10 cellular contexts compared by ENCODE assay signal in genomic region chr7:128020161-128020560, GRCh38. TPM values are rescaled to one million over a fixed set of nuclear protein-coding genes. Genes with fewer than 3 reads are reported as not detected.
DNase-seq lines count a peak whose midpoint lies in the region; TF ChIP-seq lines count a peak whose summit lies in the region.
"Had no signal": no experiment of that assay in that cellular context is flagged by ENCODE, and none has a peak within 500 bp of the region (broad histone marks: within the 10 kb centered on the region; RNA-seq: fewer than 3 reads in every experiment).

No MANE protein-coding gene starts in this region.

- peaks cover 68% of the 10 kb centered on the region for H3K4me1 ChIP-seq in neural progenitor cell
- H3K4me1 ChIP-seq in transverse colon: no peaks in the 10 kb centered on the region
- peaks cover 0 to 35% (median 7%) of the 10 kb centered on the region in 4 donors for H3K4me1 ChIP-seq in tibial nerve

- no peaks in the 10 kb centered on the region for H3K27me3 Mint-ChIP-seq in neural progenitor cell (ENCODE audit: insufficient read depth, low read depth)

- H3K27me3 ChIP-seq in neural progenitor cell (no peaks in the 10 kb centered on the region), transverse colon (no peaks in the 10 kb centered on the region), tibial nerve (no peaks in the 10 kb centered on the region)

- H4K20me1 ChIP-seq in neural progenitor cell (ENCODE audit: low read depth): peaks cover 86% of the 10 kb centered on the region

- H3K4me3 ChIP-seq in neural progenitor cell: no peak overlapping the region
- no peak overlapping the region for H3K4me3 ChIP-seq in transverse colon
- H3K4me3 ChIP-seq in tibial nerve: no peak overlapping the region

- no peak overlapping the region for H2AFZ ChIP-seq in neural progenitor cell (replicated peaks)

- TF ChIP-seq EP300 in transverse colon (IDR thresholded peaks at IDR 0.05; ENCODE audit: low read depth) (no peak), tibial nerve (IDR thresholded peaks at IDR 0.05) (no peak)

- peaks cover 11% of the 10 kb centered on the region for H3K36me3 Mint-ChIP-seq in neural progenitor cell

- no peaks in the 10 kb centered on the region for H3K9me3 ChIP-seq in neural progenitor cell (ENCODE audit: low read depth)
- no peaks in the 10 kb centered on the region for H3K9me3 ChIP-seq in transverse colon
- H3K9me3 ChIP-seq in tibial nerve: no peaks in the 10 kb centered on the region

- peak overlapping the region; percentile 57 for H3K27ac ChIP-seq in angular gyrus (ENCODE audit: low read depth, low read length)
- no peak overlapping the region for H3K27ac ChIP-seq in neural progenitor cell
- no peak overlapping the region for H3K27ac ChIP-seq in transverse colon
- no peak overlapping the region for H3K27ac ChIP-seq in tibial nerve

- no peaks in the 10 kb centered on the region for H3K36me3 ChIP-seq in neural progenitor cell
- H3K36me3 ChIP-seq in transverse colon: no peaks in the 10 kb centered on the region
- H3K36me3 ChIP-seq in tibial nerve: peaks cover 0 to 24% (median 0%) of the 10 kb centered on the region in 3 donors

- TF ChIP-seq CTCF in neural progenitor cell (IDR thresholded peaks at IDR 0.05) (peak; percentile 56), transverse colon (IDR thresholded peaks at IDR 0.05) (peak in 2 of 5 experiments; percentile 5 to 11), tibial nerve (IDR thresholded peaks at IDR 0.05) (no peak)

- peak overlapping the region; percentile 65 for H3K27ac Mint-ChIP-seq in neural progenitor cell

- peak overlapping the region; percentile 72 for H3K4me2 ChIP-seq in neural progenitor cell

- peaks cover 83% of the 10 kb centered on the region for H3K4me1 Mint-ChIP-seq in neural progenitor cell

- TF ChIP-seq POLR2A in transverse colon (IDR thresholded peaks at IDR 0.05): no peak
- TF ChIP-seq POLR2A in tibial nerve (IDR thresholded peaks at IDR 0.05): no peak

- intact Hi-C loops in transverse colon (cut with DNase I; ENCODE audit: low total_unique reads): no loop called here

- peak overlapping the region; percentile 19 for H3K4me3 Mint-ChIP-seq in neural progenitor cell

- no peak overlapping the region for H3K9ac ChIP-seq in neural progenitor cell

- H3F3A ChIP-seq in neural progenitor cell (ENCODE audit: low read depth): peaks cover 42% of the 10 kb centered on the region

- DNase-seq in NCI-H524 (lab: John Stamatoyannopoulos, UW): peak; percentile 68 to 87
- DNase-seq in NCI-H524 treated with DMSO at 0.1 percent for 48 hours (lab: John Stamatoyannopoulos, UW): no peak
- peak; percentile 23 for DNase-seq in KBM-7
- peak; percentile 43 for DNase-seq in neural progenitor cell (ENCODE audit: low spot score)
- no peak for DNase-seq in nucleus accumbens (lab: John Stamatoyannopoulos, UW)
- DNase-seq in transverse colon: no peak
- no peak for DNase-seq in tibial nerve (ENCODE audit: low spot score in 2 of 2)
- DNase-seq: activated gamma-delta T cell, NCI-H1092 had no signal

- H3K9me3 Mint-ChIP-seq in neural progenitor cell: no peaks in the 10 kb centered on the region

- peaks cover 48% of the 10 kb centered on the region for H3K79me2 ChIP-seq in neural progenitor cell (ENCODE audit: low read depth)

- in situ Hi-C loops in KBM-7 (cut with MboI; ENCODE audit: low pct_unique_long_range_greater_than_20kb, low sequenced_read_pairs): no loop called here
- in situ Hi-C loops in transverse colon (cut with MboI; ENCODE audit: low pct_ligation_motif_present in 1 of 4, low pct_unique_long_range_greater_than_20kb in 1 of 4, low sequenced_read_pairs in 3 of 4): no loop called here

- WGBS in transverse colon (ENCODE audit: low coverage in 1 of 2), 2 donors: 94 to 97% methylated on average over 5 to 6 of the region's 6 CpGs
- 87 to 92% methylated on average over 6 of the region's 6 CpGs for WGBS in tibial nerve, 2 donors

RNA-seq across cellular contexts. Expression of gene LRRC4, which starts 11.1 kb away (rescaled TPM):
- total RNA-seq in neural progenitor cell (ENCODE audit: low replicate concordance): 19.8 and 26.9 TPM in 2 replicates
- total RNA-seq in transverse colon: 1 to 10 TPM in 2 of 4 donors, under 1 TPM in 2; 0.20 to 1.2 (median 0.96) TPM
- total RNA-seq in tibial nerve: 1 to 10 TPM; 2.2 to 2.4 (median 2.3) TPM

Comparison
In these comparisons a context has a peak if more than half of its experiments do, and no peak if none do; other contexts are left out.
1. DNase-seq: peak in NCI-H524 (2 of 2), KBM-7 (single experiment) and neural progenitor cell (single experiment); none in NCI-H524 treated with DMSO at 0.1 percent for 48 hours (single experiment), nucleus accumbens (0 of 56), transverse colon (single experiment) and tibial nerve (0 of 2).